Comparison of ENCODE assay signal across 8 cellular contexts in genomic region chr7:100544949-100545635, GRCh38. TPM values are rescaled to one million over a fixed set of nuclear protein-coding genes. Genes with fewer than 3 reads are reported as not detected.
DNase-seq lines count a peak whose midpoint lies in the region; ATAC-seq, FAIRE-seq and TF ChIP-seq lines count a peak whose summit lies in the region.

No MANE protein-coding gene starts in this region.

- H3K27me3 Mint-ChIP-seq in mesothelial cell of epicardium (ENCODE audit: low read depth): no peaks in the 10 kb centered on the region

- no peaks in the 10 kb centered on the region for H4K20me1 ChIP-seq in mammary epithelial cell (ENCODE audit: insufficient read depth, low read length)

- H3K9ac ChIP-seq in mammary epithelial cell (ENCODE audit: insufficient read depth, low read length): peak overlapping the region; percentile 24

- H3K9me3 Mint-ChIP-seq in mesothelial cell of epicardium: no peaks in the 10 kb centered on the region

- peaks cover 27% of the 10 kb centered on the region for H3K4me1 ChIP-seq in mammary epithelial cell (ENCODE audit: insufficient read depth, low read length)

- no peak overlapping the region for H3K4me3 ChIP-seq in mammary epithelial cell (replicated peaks in 1 of 3; ENCODE audit: insufficient read depth in 1 of 3, low read depth in 2 of 3, low read length in 3 of 3)

- H3K4me1 Mint-ChIP-seq in mesothelial cell of epicardium: peaks cover 45% of the 10 kb centered on the region

- H3K36me3 Mint-ChIP-seq in mesothelial cell of epicardium: no peaks in the 10 kb centered on the region

- peak overlapping the region; percentile 62 for H3K27ac ChIP-seq in mammary epithelial cell (ENCODE audit: insufficient read depth, low read depth, low read length)

- H2AFZ ChIP-seq in mammary epithelial cell (ENCODE audit: low read depth, low read length): peak overlapping the region; percentile 51

- H3K9me3 ChIP-seq in mammary epithelial cell (replicated peaks; ENCODE audit: insufficient read depth, low read length): no peaks in the 10 kb centered on the region

- ATAC-seq in GM18868 (IDR thresholded peaks at IDR 0.05; ENCODE audit: unreplicated experiment) (peak; percentile 22), HG03520 (IDR thresholded peaks at IDR 0.05; ENCODE audit: unreplicated experiment) (peak; percentile 12), GM19467 (IDR thresholded peaks at IDR 0.05; ENCODE audit: unreplicated experiment) (no peak)

- H3K4me2 ChIP-seq in mammary epithelial cell (ENCODE audit: insufficient read depth, low read depth, low read length): peak overlapping the region; percentile 60

- TF ChIP-seq POLR2A in H54 (IDR thresholded peaks at IDR 0.05; ENCODE audit: low read depth, low read length): no peak

- peak overlapping the region; percentile 92 for H3K27ac Mint-ChIP-seq in mesothelial cell of epicardium

- dilution Hi-C loops in mammary epithelial cell (cut with HindIII; ENCODE audit: low sequenced_read_pairs): loop anchor here (5.0 kb wide), 2 partner anchors 38 to 52 kb away; no protein-coding TSS in a partner anchor

- peak overlapping the region; percentile 0 for H3K4me3 Mint-ChIP-seq in mesothelial cell of epicardium

- BruUV-seq in mammary epithelial cell (replicated peaks; lab: Mats Ljungman, UMichigan): no TSS peak

- 45% methylated on average over 1 of the region's 2 CpGs for WGBS in mammary epithelial cell (ENCODE audit: low coverage, missing lambda C conversion rate)

- peaks cover 18% of the 10 kb centered on the region for H3K79me2 ChIP-seq in mammary epithelial cell (ENCODE audit: insufficient read depth, low read length)

- CTCF ChIA-PET in mammary epithelial cell (lab: Charles Lee; ENCODE audit: low non-redundant PET): no interaction called here

- DNase-seq in mammary epithelial cell: peak; percentile 26
- DNase-seq in mesothelial cell of epicardium (ENCODE audit: low spot score in 2 of 2, unreplicated experiment in 2 of 2): no peak
- no peak for DNase-seq in H54 (ENCODE audit: insufficient read length, low spot score)
- no peak for DNase-seq in GM10266 (ENCODE audit: extremely low spot score)
- DNase-seq in NCI-H2081 treated with DMSO at 0.1 percent for 48 hours (lab: John Stamatoyannopoulos, UW): no peak

- intact Hi-C loops in mammary epithelial cell (cut with micrococcal nuclease): loop anchor here (2.0 kb wide), 1 partner anchor 14 kb away; no protein-coding TSS in a partner anchor

- H3K27me3 ChIP-seq in mammary epithelial cell (ENCODE audit: insufficient read depth, low read length): no peaks in the 10 kb centered on the region

- in situ Hi-C loops in mammary epithelial cell (cut with MboI; ENCODE audit: low sequenced_read_pairs in 2 of 2): no loop called here

- TF ChIP-seq CTCF in mammary epithelial cell (conservative IDR thresholded peaks at IDR 0.05 in 1 of 2, IDR thresholded peaks at IDR 0.05 in 1 of 2; ENCODE audit: extremely low read depth in 1 of 2, insufficient read depth in 1 of 2, low read depth in 1 of 2, low read length in 2 of 2) (no peak), mesothelial cell of epicardium (IDR thresholded peaks at IDR 0.05; ENCODE audit: unreplicated experiment) (no peak), GM10266 (IDR thresholded peaks at IDR 0.05; ENCODE audit: control insufficient read depth, insufficient read depth, low read depth, missing control alignments) (no peak)

- no peaks in the 10 kb centered on the region for H3K36me3 ChIP-seq in mammary epithelial cell (ENCODE audit: insufficient read depth, low read length)

- FAIRE-seq in H54 (lab: Jason Lieb, UNC): no peak

RNA-seq across cellular contexts. Expression of gene AGFG2, which starts 6.1 kb away (rescaled TPM):
- total RNA-seq in mammary epithelial cell: 10 to 100 TPM in 1 of 2 donors, 1 to 10 TPM in 1; 8.0 to 10.9 TPM
- polyA plus RNA-seq in mammary epithelial cell: 4.0 TPM
- 11.4 TPM for polyA minus RNA-seq in mammary epithelial cell
- total RNA-seq in mesothelial cell of epicardium: 7.7 to 9.1 TPM (median 8.3 TPM) in 3 replicates

RNA-seq across cellular contexts. Expression of gene SAP25, which starts 28.6 kb away (rescaled TPM):
- 1 to 10 TPM in 1 of 2 donors, not detected in 1; 2.0 TPM for total RNA-seq in mammary epithelial cell
- 0.18 TPM for polyA plus RNA-seq in mammary epithelial cell
- not detected for polyA minus RNA-seq in mammary epithelial cell
- total RNA-seq in mesothelial cell of epicardium: 7.9 to 13.5 TPM (median 10.6 TPM) in 3 replicates

RNA-seq across cellular contexts. Expression of gene LRCH4, which starts 40.8 kb away (rescaled TPM):
- total RNA-seq in mammary epithelial cell (10 to 100 TPM in 1 of 2 donors, 1 to 10 TPM in 1; 7.8 to 29.1 TPM), mesothelial cell of epicardium (117 to 128 TPM (median 127 TPM) in 3 replicates)
- 8.1 TPM for polyA plus RNA-seq in mammary epithelial cell
- polyA minus RNA-seq in mammary epithelial cell: 6.0 TPM

RNA-seq across cellular contexts. Expression of gene FBXO24, which starts 41.0 kb away (rescaled TPM):
- under 1 TPM; 0.17 to 0.45 TPM for total RNA-seq in mammary epithelial cell
- 0.44 TPM for polyA plus RNA-seq in mammary epithelial cell
- polyA minus RNA-seq in mammary epithelial cell: not detected
- total RNA-seq in mesothelial cell of epicardium: 0.54 to 0.93 TPM (median 0.64 TPM) in 3 replicates

RNA-seq across cellular contexts. Expression of gene PCOLCE, which starts 57.1 kb away (rescaled TPM):
- 1 to 10 TPM in 1 of 2 donors, under 1 TPM in 1; 0.67 to 6.9 TPM for total RNA-seq in mammary epithelial cell
- 0.86 TPM for polyA plus RNA-seq in mammary epithelial cell
- not detected for polyA minus RNA-seq in mammary epithelial cell
- total RNA-seq in mesothelial cell of epicardium: 461 to 479 TPM (median 479 TPM) in 3 replicates
